1 cellular context compared by ENCODE assay signal in the genomic region with DNA sequence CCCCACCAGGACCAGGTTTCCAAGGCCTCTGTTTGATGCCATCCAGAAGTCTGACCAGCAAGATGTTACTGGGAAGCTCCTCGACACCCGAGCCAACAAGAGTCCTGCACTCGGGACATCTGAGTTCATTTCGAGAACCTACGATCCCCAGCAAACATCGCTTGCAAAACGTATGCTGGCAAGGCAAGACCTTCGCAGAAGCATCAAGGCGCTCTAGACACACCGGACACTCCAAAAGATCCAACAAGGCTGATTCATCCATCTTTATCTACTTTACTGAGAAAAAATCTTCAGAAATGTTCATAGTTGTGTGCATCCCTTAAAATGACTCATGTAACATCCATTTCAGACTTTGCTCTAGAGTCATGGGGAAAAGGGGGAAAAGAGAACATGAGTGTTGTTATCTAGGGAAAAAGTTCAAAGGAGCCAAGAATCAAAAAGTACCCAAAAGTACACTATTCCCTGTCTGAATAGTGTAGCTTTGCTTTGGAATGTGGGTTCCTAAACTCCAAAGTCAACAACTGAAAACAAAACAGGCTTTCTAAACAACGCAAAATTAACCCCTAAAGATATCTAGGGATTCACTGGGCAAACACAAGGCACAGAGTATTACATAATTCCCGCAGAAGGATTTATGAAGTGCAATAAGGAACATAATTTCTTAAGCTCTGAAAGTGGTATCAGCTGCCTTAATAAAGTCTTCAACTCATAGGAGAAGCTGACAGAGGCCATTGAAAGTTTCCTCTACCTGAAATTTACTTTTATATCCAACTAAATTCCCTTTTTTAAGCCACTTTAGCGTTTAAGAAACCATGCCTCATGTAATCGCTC.
TF ChIP-seq lines count a peak whose summit lies in the region.

No MANE protein-coding gene starts in this region.

TF ChIP-seq in HepG2, 621 proteins besides CTCF, POLR2A, EP300 and RAD21 (continued from another document and continues in another):
- TF ChIP-seq ZBTB26 (CRISPR knock-in tag; IDR thresholded peaks at IDR 0.05; ENCODE audit: borderline replicate concordance) (peak; percentile 45; the same call in 1 of the 2 replicates), HNF4A (CRISPR knock-in tag; IDR thresholded peaks at IDR 0.05) (peak; percentile 30), RXRB (CRISPR knock-in tag; IDR thresholded peaks at IDR 0.05; ENCODE audit: borderline replicate concordance) (peak; percentile 52; the same call in 1 of the 2 replicates), ZNF326 (CRISPR knock-in tag; IDR thresholded peaks at IDR 0.05; ENCODE audit: borderline replicate concordance) (no peak), CREB1 (IDR thresholded peaks at IDR 0.05) (no peak), CREB1 (CRISPR knock-in tag; IDR thresholded peaks at IDR 0.05) (0 out of 2 replicates have a peak, but pooled peaks have one; percentile 24), HMG20A (CRISPR knock-in tag; IDR thresholded peaks at IDR 0.05; ENCODE audit: borderline replicate concordance) (0 out of 2 replicates have a peak, but pooled peaks have one; percentile 21), SSRP1 (CRISPR knock-in tag; IDR thresholded peaks at IDR 0.05) (no peak), ZNF543 (CRISPR knock-in tag; IDR thresholded peaks at IDR 0.05) (no peak), LCORL (IDR thresholded peaks at IDR 0.05) (peak; percentile 65; the same call in 1 of the 2 replicates), LCORL (CRISPR knock-in tag; IDR thresholded peaks at IDR 0.05) (0 out of 2 replicates have a peak, but pooled peaks have one; percentile 13), BCL6 (CRISPR knock-in tag; IDR thresholded peaks at IDR 0.05) (peak; percentile 72), ZNF432 (CRISPR knock-in tag; IDR thresholded peaks at IDR 0.05; ENCODE audit: borderline replicate concordance) (no peak), NCOR1 (IDR thresholded peaks at IDR 0.05; ENCODE audit: borderline replicate concordance, low read length) (peak; percentile 30; the same call in 1 of the 2 replicates), TGIF2 (CRISPR knock-in tag; IDR thresholded peaks at IDR 0.05) (no peak), JUNB (CRISPR knock-in tag; IDR thresholded peaks at IDR 0.05; ENCODE audit: borderline replicate concordance) (peak; percentile 43; the same call in 1 of the 2 replicates), E2F1 (CRISPR knock-in tag; IDR thresholded peaks at IDR 0.05) (no peak), ARID5B (CRISPR knock-in tag; IDR thresholded peaks at IDR 0.05) (peak; percentile 57; the same call in 1 of the 2 replicates), ATF4 (CRISPR knock-in tag; IDR thresholded peaks at IDR 0.05) (0 out of 4 replicates have a peak, but pooled peaks of 1 of the 2 experiments have one; percentile 15), HDAC2 (CRISPR knock-in tag; IDR thresholded peaks at IDR 0.05) (0 out of 2 replicates have a peak, but pooled peaks have one; percentile 14), SAP130 (CRISPR knock-in tag; IDR thresholded peaks at IDR 0.05; ENCODE audit: low read depth) (peak; percentile 45; the same call in 1 of the 2 replicates), PLRG1 (conservative IDR thresholded peaks at IDR 0.05) (no peak), KDM1A (CRISPR knock-in tag; IDR thresholded peaks at IDR 0.05) (no peak)
- TF ChIP-seq, protein P1, sequence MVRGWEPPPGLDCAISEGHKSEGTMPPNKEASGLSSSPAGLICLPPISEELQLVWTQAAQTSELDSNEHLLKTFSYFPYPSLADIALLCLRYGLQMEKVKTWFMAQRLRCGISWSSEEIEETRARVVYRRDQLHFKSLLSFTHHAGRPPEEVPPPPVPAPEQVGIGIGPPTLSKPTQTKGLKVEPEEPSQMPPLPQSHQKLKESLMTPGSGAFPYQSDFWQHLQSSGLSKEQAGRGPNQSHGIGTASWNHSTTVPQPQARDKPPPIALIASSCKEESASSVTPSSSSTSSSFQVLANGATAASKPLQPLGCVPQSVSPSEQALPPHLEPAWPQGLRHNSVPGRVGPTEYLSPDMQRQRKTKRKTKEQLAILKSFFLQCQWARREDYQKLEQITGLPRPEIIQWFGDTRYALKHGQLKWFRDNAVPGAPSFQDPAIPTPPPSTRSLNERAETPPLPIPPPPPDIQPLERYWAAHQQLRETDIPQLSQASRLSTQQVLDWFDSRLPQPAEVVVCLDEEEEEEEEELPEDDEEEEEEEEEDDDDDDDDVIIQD (CRISPR knock-in tag; IDR thresholded peaks at IDR 0.05; ENCODE audit: low read depth), result 0 out of 2 replicates have a peak, but pooled peaks have one; percentile 21
- TF ChIP-seq, protein P2, sequence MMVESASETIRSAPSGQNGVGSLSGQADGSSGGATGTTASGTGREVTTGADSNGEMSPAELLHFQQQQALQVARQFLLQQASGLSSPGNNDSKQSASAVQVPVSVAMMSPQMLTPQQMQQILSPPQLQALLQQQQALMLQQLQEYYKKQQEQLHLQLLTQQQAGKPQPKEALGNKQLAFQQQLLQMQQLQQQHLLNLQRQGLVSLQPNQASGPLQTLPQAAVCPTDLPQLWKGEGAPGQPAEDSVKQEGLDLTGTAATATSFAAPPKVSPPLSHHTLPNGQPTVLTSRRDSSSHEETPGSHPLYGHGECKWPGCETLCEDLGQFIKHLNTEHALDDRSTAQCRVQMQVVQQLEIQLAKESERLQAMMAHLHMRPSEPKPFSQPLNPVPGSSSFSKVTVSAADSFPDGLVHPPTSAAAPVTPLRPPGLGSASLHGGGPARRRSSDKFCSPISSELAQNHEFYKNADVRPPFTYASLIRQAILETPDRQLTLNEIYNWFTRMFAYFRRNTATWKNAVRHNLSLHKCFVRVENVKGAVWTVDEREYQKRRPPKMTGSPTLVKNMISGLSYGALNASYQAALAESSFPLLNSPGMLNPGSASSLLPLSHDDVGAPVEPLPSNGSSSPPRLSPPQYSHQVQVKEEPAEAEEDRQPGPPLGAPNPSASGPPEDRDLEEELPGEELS (CRISPR knock-in tag; IDR thresholded peaks at IDR 0.05), result peak; percentile 46; the same call in 1 of the 2 replicates
- TF ChIP-seq, protein P3, sequence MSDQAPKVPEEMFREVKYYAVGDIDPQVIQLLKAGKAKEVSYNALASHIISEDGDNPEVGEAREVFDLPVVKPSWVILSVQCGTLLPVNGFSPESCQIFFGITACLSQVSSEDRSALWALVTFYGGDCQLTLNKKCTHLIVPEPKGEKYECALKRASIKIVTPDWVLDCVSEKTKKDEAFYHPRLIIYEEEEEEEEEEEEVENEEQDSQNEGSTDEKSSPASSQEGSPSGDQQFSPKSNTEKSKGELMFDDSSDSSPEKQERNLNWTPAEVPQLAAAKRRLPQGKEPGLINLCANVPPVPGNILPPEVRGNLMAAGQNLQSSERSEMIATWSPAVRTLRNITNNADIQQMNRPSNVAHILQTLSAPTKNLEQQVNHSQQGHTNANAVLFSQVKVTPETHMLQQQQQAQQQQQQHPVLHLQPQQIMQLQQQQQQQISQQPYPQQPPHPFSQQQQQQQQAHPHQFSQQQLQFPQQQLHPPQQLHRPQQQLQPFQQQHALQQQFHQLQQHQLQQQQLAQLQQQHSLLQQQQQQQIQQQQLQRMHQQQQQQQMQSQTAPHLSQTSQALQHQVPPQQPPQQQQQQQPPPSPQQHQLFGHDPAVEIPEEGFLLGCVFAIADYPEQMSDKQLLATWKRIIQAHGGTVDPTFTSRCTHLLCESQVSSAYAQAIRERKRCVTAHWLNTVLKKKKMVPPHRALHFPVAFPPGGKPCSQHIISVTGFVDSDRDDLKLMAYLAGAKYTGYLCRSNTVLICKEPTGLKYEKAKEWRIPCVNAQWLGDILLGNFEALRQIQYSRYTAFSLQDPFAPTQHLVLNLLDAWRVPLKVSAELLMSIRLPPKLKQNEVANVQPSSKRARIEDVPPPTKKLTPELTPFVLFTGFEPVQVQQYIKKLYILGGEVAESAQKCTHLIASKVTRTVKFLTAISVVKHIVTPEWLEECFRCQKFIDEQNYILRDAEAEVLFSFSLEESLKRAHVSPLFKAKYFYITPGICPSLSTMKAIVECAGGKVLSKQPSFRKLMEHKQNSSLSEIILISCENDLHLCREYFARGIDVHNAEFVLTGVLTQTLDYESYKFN (CRISPR knock-in tag; conservative IDR thresholded peaks at IDR 0.05), result peak; percentile 49; the same call in 1 of the 2 replicates
- TF ChIP-seq, protein P4, sequence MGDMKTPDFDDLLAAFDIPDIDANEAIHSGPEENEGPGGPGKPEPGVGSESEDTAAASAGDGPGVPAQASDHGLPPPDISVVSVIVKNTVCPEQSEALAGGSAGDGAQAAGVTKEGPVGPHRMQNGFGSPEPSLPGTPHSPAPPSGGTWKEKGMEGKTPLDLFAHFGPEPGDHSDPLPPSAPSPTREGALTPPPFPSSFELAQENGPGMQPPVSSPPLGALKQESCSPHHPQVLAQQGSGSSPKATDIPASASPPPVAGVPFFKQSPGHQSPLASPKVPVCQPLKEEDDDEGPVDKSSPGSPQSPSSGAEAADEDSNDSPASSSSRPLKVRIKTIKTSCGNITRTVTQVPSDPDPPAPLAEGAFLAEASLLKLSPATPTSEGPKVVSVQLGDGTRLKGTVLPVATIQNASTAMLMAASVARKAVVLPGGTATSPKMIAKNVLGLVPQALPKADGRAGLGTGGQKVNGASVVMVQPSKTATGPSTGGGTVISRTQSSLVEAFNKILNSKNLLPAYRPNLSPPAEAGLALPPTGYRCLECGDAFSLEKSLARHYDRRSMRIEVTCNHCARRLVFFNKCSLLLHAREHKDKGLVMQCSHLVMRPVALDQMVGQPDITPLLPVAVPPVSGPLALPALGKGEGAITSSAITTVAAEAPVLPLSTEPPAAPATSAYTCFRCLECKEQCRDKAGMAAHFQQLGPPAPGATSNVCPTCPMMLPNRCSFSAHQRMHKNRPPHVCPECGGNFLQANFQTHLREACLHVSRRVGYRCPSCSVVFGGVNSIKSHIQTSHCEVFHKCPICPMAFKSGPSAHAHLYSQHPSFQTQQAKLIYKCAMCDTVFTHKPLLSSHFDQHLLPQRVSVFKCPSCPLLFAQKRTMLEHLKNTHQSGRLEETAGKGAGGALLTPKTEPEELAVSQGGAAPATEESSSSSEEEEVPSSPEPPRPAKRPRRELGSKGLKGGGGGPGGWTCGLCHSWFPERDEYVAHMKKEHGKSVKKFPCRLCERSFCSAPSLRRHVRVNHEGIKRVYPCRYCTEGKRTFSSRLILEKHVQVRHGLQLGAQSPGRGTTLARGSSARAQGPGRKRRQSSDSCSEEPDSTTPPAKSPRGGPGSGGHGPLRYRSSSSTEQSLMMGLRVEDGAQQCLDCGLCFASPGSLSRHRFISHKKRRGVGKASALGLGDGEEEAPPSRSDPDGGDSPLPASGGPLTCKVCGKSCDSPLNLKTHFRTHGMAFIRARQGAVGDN (CRISPR knock-in tag; IDR thresholded peaks at IDR 0.05), result peak; percentile 38
